ENCODE assay signal across 1 cellular context in the genomic region with DNA sequence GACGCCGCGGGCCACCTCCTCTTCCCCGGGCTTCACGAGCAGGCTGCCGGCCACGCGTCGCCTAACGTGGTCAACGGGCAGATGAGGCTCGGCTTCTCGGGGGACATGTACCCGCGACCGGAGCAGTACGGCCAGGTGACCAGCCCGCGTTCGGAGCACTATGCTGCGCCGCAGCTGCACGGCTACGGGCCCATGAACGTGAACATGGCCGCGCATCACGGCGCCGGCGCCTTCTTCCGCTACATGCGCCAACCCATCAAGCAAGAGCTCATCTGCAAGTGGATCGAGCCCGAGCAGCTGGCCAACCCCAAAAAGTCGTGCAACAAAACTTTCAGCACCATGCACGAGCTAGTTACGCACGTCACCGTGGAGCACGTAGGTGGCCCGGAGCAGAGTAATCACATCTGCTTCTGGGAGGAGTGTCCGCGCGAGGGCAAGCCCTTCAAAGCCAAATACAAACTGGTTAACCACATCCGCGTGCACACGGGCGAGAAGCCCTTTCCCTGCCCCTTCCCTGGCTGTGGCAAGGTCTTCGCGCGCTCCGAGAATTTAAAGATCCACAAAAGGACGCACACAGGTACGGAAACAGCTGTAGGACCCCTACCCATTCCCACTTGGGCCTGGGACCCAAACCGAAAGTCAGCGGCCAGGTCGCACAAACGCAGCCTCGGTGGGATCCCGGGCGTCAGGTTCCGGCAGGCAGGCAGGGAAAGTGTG.
A peak's percentile ranks its signal among the peaks of the same experiment; 100 is the strongest.
TF ChIP-seq lines count a peak whose summit lies in the region.

No MANE protein-coding gene starts in this region.

TF ChIP-seq in WTC11, 78 proteins besides CTCF, POLR2A, EP300 and RAD21 (continued from another document):
- TF ChIP-seq, protein P1, sequence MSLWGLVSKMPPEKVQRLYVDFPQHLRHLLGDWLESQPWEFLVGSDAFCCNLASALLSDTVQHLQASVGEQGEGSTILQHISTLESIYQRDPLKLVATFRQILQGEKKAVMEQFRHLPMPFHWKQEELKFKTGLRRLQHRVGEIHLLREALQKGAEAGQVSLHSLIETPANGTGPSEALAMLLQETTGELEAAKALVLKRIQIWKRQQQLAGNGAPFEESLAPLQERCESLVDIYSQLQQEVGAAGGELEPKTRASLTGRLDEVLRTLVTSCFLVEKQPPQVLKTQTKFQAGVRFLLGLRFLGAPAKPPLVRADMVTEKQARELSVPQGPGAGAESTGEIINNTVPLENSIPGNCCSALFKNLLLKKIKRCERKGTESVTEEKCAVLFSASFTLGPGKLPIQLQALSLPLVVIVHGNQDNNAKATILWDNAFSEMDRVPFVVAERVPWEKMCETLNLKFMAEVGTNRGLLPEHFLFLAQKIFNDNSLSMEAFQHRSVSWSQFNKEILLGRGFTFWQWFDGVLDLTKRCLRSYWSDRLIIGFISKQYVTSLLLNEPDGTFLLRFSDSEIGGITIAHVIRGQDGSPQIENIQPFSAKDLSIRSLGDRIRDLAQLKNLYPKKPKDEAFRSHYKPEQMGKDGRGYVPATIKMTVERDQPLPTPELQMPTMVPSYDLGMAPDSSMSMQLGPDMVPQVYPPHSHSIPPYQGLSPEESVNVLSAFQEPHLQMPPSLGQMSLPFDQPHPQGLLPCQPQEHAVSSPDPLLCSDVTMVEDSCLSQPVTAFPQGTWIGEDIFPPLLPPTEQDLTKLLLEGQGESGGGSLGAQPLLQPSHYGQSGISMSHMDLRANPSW (CRISPR knock-in tag; conservative IDR thresholded peaks at IDR 0.05; ENCODE audit: low read depth) = no peak
- TF ChIP-seq KAT7 (CRISPR knock-in tag; IDR thresholded peaks at IDR 0.05; ENCODE audit: borderline replicate concordance) (peak; percentile 86; the same call in 1 of the 2 replicates), ZNF232 (CRISPR knock-in tag; IDR thresholded peaks at IDR 0.05) (no peak)
- TF ChIP-seq, protein P2, sequence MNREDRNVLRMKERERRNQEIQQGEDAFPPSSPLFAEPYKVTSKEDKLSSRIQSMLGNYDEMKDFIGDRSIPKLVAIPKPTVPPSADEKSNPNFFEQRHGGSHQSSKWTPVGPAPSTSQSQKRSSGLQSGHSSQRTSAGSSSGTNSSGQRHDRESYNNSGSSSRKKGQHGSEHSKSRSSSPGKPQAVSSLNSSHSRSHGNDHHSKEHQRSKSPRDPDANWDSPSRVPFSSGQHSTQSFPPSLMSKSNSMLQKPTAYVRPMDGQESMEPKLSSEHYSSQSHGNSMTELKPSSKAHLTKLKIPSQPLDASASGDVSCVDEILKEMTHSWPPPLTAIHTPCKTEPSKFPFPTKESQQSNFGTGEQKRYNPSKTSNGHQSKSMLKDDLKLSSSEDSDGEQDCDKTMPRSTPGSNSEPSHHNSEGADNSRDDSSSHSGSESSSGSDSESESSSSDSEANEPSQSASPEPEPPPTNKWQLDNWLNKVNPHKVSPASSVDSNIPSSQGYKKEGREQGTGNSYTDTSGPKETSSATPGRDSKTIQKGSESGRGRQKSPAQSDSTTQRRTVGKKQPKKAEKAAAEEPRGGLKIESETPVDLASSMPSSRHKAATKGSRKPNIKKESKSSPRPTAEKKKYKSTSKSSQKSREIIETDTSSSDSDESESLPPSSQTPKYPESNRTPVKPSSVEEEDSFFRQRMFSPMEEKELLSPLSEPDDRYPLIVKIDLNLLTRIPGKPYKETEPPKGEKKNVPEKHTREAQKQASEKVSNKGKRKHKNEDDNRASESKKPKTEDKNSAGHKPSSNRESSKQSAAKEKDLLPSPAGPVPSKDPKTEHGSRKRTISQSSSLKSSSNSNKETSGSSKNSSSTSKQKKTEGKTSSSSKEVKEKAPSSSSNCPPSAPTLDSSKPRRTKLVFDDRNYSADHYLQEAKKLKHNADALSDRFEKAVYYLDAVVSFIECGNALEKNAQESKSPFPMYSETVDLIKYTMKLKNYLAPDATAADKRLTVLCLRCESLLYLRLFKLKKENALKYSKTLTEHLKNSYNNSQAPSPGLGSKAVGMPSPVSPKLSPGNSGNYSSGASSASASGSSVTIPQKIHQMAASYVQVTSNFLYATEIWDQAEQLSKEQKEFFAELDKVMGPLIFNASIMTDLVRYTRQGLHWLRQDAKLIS (CRISPR knock-in tag; IDR thresholded peaks at IDR 0.05; ENCODE audit: borderline replicate concordance) = peak; percentile 75; the same call in 1 of the 2 replicates
